ENCODE assay signal across 20 cellular contexts in the genomic region with DNA sequence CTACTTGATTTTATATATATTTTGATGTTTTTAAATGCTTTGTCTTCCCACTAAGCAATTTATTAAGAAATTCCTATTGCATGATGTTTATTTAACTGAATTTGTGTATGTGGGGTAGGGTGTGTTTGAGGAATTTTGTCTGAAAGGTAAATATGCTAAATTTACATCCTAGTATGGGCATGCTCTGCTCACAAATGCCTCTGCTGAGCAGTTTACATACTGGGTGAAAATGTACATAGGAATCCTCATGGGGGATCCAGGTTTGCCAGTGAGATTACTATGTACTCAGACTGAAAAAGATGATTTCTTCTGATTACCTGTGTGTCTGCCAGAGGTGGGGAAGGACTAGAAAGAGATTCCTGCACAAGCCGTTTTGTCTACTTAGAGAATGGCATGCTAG.
DNase-seq lines count a peak whose midpoint lies in the region; ATAC-seq and TF ChIP-seq lines count a peak whose summit lies in the region.
"Had no signal": no experiment of that assay in that cellular context is flagged by ENCODE, and none has a peak within 500 bp of the region (broad histone marks: within the 10 kb centered on the region; RNA-seq: fewer than 3 reads in every experiment).

No MANE protein-coding gene starts in this region.

- no peak for TF ChIP-seq CTCF in IMR-90 (conservative IDR thresholded peaks at IDR 0.05; ENCODE audit: low read depth, low read length)
- no peak for TF ChIP-seq CTCF in glutamatergic neuron (IDR thresholded peaks at IDR 0.05; ENCODE audit: partially characterized antibody, unreplicated experiment)
- TF ChIP-seq CTCF in type B pancreatic cell (conservative IDR thresholded peaks at IDR 0.05), result no peak

- no peak overlapping the region for H3K18ac ChIP-seq in IMR-90 (ENCODE audit: low read depth, low read length)

- no peaks in the 10 kb centered on the region for H3K36me3 ChIP-seq in IMR-90 (ENCODE audit: control insufficient read depth, insufficient read depth, low read length)
- H3K36me3 ChIP-seq: BE2C had no signal

- H3K9me3 Mint-ChIP-seq in glutamatergic neuron (ENCODE audit: unreplicated experiment), result no peaks in the 10 kb centered on the region
- peaks cover 5% of the 10 kb centered on the region for H3K9me3 Mint-ChIP-seq in type B pancreatic cell
- H3K9me3 Mint-ChIP-seq: CD4-positive, alpha-beta T cell; H9 had no signal

- no peak overlapping the region for H3K27ac ChIP-seq in IMR-90 (ENCODE audit: insufficient read depth, low read length)
- H3K27ac ChIP-seq: 22Rv1; BLaER1 treated with 17β-estradiol and CSF1 and Interleukin-3, amounts not matched to agents 10 nM and 100 nM; GM23248 had no signal

- H3K36me3 Mint-ChIP-seq in glutamatergic neuron (ENCODE audit: unreplicated experiment) (no peaks in the 10 kb centered on the region), type B pancreatic cell (peaks cover 29% of the 10 kb centered on the region)

- H2BK5ac ChIP-seq in IMR-90 (ENCODE audit: low read depth, low read length, poor library complexity, severe bottlenecking), result no peak overlapping the region

- H3K9ac ChIP-seq in IMR-90 (ENCODE audit: low read depth, low read length), result no peak overlapping the region
- H3K9ac ChIP-seq: BLaER1 treated with 17β-estradiol and CSF1 and Interleukin-3, amounts not matched to agents 10 nM and 100 nM; GM23248 had no signal

- H3K14ac ChIP-seq in IMR-90 (replicated peaks; ENCODE audit: low read depth, low read length), result no peak overlapping the region

- no peaks in the 10 kb centered on the region for H3K79me1 ChIP-seq in IMR-90 (ENCODE audit: low read depth in 1 of 2, low read length in 2 of 2)

- dilution Hi-C loops in IMR-90 (cut with HindIII; ENCODE audit: low sequenced_read_pairs, unreplicated experiment), result no loop called here

- H3K23ac ChIP-seq in IMR-90 (ENCODE audit: low read depth, low read length), result no peak overlapping the region

- no peaks in the 10 kb centered on the region for H3K4me1 ChIP-seq in IMR-90 (ENCODE audit: control insufficient read depth, insufficient read depth, low read length)
- H3K4me1 ChIP-seq: BE2C had no signal

- H3K4me1 Mint-ChIP-seq in glutamatergic neuron (ENCODE audit: low read depth, unreplicated experiment) (peaks cover 6% of the 10 kb centered on the region), type B pancreatic cell (ENCODE audit: unreplicated experiment) (peaks cover 18% of the 10 kb centered on the region)
- H3K4me1 Mint-ChIP-seq: CD14-positive monocyte had no signal

- no peak overlapping the region for H2BK20ac ChIP-seq in IMR-90 (ENCODE audit: low read depth, low read length)

- H2AK9ac ChIP-seq in IMR-90 (replicated peaks; ENCODE audit: low read depth, low read length, poor library complexity), result no peak overlapping the region

- no peak overlapping the region for H3K56ac ChIP-seq in IMR-90 (ENCODE audit: extremely low read depth, insufficient read depth, low read length)

- no peak overlapping the region for H4K8ac ChIP-seq in IMR-90 (ENCODE audit: low read depth in 2 of 2, low read length in 2 of 2)

- in situ Hi-C loops in IMR-90 (cut with MboI; ENCODE audit: low sequenced_read_pairs) (no loop called here), ACHN (cut with HindIII; ENCODE audit: low pct_ligation_motif_present, low pct_unique_long_range_greater_than_20kb, low sequenced_read_pairs) (no loop called here)

- H3K4me3 ChIP-seq in IMR-90 (ENCODE audit: insufficient read depth, low read depth, low read length), result no peak overlapping the region
- H3K4me3 ChIP-seq: BLaER1 treated with 17β-estradiol and CSF1 and Interleukin-3, amounts not matched to agents 10 nM and 100 nM; GM23248 had no signal

- H3K9me3 ChIP-seq in IMR-90 (ENCODE audit: control insufficient read depth, insufficient read depth, low read length), result no peaks in the 10 kb centered on the region
- H3K9me3 ChIP-seq: BE2C had no signal

- no peak overlapping the region for H3K4me2 ChIP-seq in IMR-90 (ENCODE audit: low read depth, low read length)
- H3K4me2 ChIP-seq: BLaER1 treated with 17β-estradiol and CSF1 and Interleukin-3, amounts not matched to agents 10 nM and 100 nM had no signal

- no peak overlapping the region for H2AFZ ChIP-seq in IMR-90 (replicated peaks; ENCODE audit: low read length, poor library complexity)
- H2AFZ ChIP-seq: GM23248 had no signal

- no CpG with 5 or more reads among the region's 1 CpG for WGBS in IMR-90 (ENCODE audit: extremely low coverage in 2 of 2, insufficient read length in 1 of 2), 2 experiments

- H4K91ac ChIP-seq in IMR-90 (ENCODE audit: insufficient read depth, low read depth, low read length), result no peak overlapping the region

- no peaks in the 10 kb centered on the region for H4K20me1 ChIP-seq in IMR-90 (ENCODE audit: insufficient read depth, low read length)
- H4K20me1 ChIP-seq: BLaER1 treated with 17β-estradiol and CSF1 and Interleukin-3, amounts not matched to agents 10 nM and 100 nM had no signal

- H4K5ac ChIP-seq in IMR-90 (ENCODE audit: low read depth, low read length), result no peak overlapping the region

- BruUV-seq in IMR-90 (replicated peaks; lab: Mats Ljungman, UMichigan), result no TSS peak

- H3K27me3 ChIP-seq in IMR-90 (ENCODE audit: control insufficient read depth, insufficient read depth, low read length), result no peaks in the 10 kb centered on the region
- H3K27me3 ChIP-seq: BE2C; BLaER1 treated with 17β-estradiol and CSF1 and Interleukin-3, amounts not matched to agents 10 nM and 100 nM had no signal

- CTCF ChIA-PET in IMR-90 (lab: Yijun Ruan, JAX), result no interaction called here

- ATAC-seq in IMR-90 (ENCODE audit: low read depth) (peak; percentile 35), HG03354 (IDR thresholded peaks at IDR 0.05; ENCODE audit: poor library complexity, severe bottlenecking, unreplicated experiment) (no peak)
- ATAC-seq: HCT116 had no signal

- H2BK120ac ChIP-seq in IMR-90 (ENCODE audit: low read depth, low read length), result no peak overlapping the region

- peak overlapping the region; percentile 14 for H3K27ac Mint-ChIP-seq in glutamatergic neuron (ENCODE audit: unreplicated experiment)
- H3K27ac Mint-ChIP-seq in type B pancreatic cell, result peak overlapping the region; percentile 46
- H3K27ac Mint-ChIP-seq: CD14-positive monocyte; CD4-positive, alpha-beta T cell had no signal

- no peak overlapping the region for H2BK15ac ChIP-seq in IMR-90 (ENCODE audit: low read depth, low read length)

- no peaks in the 10 kb centered on the region for H3K27me3 Mint-ChIP-seq in glutamatergic neuron (ENCODE audit: unreplicated experiment)
- no peaks in the 10 kb centered on the region for H3K27me3 Mint-ChIP-seq in type B pancreatic cell
- H3K27me3 Mint-ChIP-seq: CD4-positive, alpha-beta T cell had no signal

- no peak overlapping the region for H2AK5ac ChIP-seq in IMR-90 (ENCODE audit: low read depth, low read length)

- DNase-seq in NCI-H146 (lab: John Stamatoyannopoulos, UW) (peak; percentile 9), NCI-H146 treated with DMSO at 0.1 percent for 48 hours (lab: John Stamatoyannopoulos, UW; ENCODE audit: unreplicated experiment) (no peak), IMR-90 (no peak), glutamatergic neuron (no peak), type B pancreatic cell (ENCODE audit: extremely low spot score, unreplicated experiment) (no peak), ACHN (no peak)
- no peak for DNase-seq in stimulated activated CD8-positive, alpha-beta memory T cell treated with anti-CD3 and anti-CD28 coated beads, Interleukin-4, amount 100 ng/mL, for 48 hours
- DNase-seq: AML-193; BE2C; CD4-positive, alpha-beta T cell; COR-L47; DMS153; DND-41; GM23248; H9 had no signal

- H3K4me3 Mint-ChIP-seq in glutamatergic neuron (ENCODE audit: unreplicated experiment), result no peak overlapping the region
- no peak overlapping the region for H3K4me3 Mint-ChIP-seq in type B pancreatic cell
- H3K4me3 Mint-ChIP-seq: CD14-positive monocyte; CD4-positive, alpha-beta T cell; H9 had no signal

- intact Hi-C loops in IMR-90 (cut with micrococcal nuclease), result no loop called here

- no peaks in the 10 kb centered on the region for H3K9me1 ChIP-seq in IMR-90 (ENCODE audit: insufficient read depth, low read length)

- TF ChIP-seq RAD21 in IMR-90 (IDR thresholded peaks at IDR 0.05; ENCODE audit: low read length), result no peak

- POLR2A ChIA-PET in IMR-90 (lab: Charles Lee; ENCODE audit: unreplicated experiment), result no interaction called here

- no peak overlapping the region for H3K4ac ChIP-seq in IMR-90 (ENCODE audit: low read depth, low read length)

- no peak for TF ChIP-seq POLR2A in IMR-90 (IDR thresholded peaks at IDR 0.05; ENCODE audit: low read depth, low read length)

TF ChIP-seq in IMR-90, 13 proteins besides CTCF, POLR2A, EP300 and RAD21 (continues in another document):
- TF ChIP-seq SMC3 (IDR thresholded peaks at IDR 0.05; ENCODE audit: low read depth, low read length) (no peak), MAZ (IDR thresholded peaks at IDR 0.05; ENCODE audit: borderline replicate concordance, low read depth, low read length) (no peak), MAFK (IDR thresholded peaks at IDR 0.05; ENCODE audit: low read depth, low read length) (no peak), USF2 (IDR thresholded peaks at IDR 0.05; ENCODE audit: low read depth, low read length) (no peak), RCOR1 (IDR thresholded peaks at IDR 0.05; ENCODE audit: insufficient replicate concordance, low read length) (no peak), NFE2L2 (IDR thresholded peaks at IDR 0.05; ENCODE audit: low read depth, low read length) (no peak), MXI1 (IDR thresholded peaks at IDR 0.05; ENCODE audit: borderline replicate concordance, low read depth, low read length) (no peak), CHD1 (IDR thresholded peaks at IDR 0.05; ENCODE audit: low read depth, low read length) (no peak), CEBPB (IDR thresholded peaks at IDR 0.05; ENCODE audit: low read depth, low read length) (no peak), BHLHE40 (IDR thresholded peaks at IDR 0.05; ENCODE audit: low read depth, low read length) (no peak)
- TF ChIP-seq, protein P1, sequence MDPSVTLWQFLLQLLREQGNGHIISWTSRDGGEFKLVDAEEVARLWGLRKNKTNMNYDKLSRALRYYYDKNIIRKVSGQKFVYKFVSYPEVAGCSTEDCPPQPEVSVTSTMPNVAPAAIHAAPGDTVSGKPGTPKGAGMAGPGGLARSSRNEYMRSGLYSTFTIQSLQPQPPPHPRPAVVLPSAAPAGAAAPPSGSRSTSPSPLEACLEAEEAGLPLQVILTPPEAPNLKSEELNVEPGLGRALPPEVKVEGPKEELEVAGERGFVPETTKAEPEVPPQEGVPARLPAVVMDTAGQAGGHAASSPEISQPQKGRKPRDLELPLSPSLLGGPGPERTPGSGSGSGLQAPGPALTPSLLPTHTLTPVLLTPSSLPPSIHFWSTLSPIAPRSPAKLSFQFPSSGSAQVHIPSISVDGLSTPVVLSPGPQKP (IDR thresholded peaks at IDR 0.05; ENCODE audit: borderline replicate concordance, low read depth, low read length), result no peak
